Comparison of ENCODE assay signal across 10 cellular contexts in the genomic region with DNA sequence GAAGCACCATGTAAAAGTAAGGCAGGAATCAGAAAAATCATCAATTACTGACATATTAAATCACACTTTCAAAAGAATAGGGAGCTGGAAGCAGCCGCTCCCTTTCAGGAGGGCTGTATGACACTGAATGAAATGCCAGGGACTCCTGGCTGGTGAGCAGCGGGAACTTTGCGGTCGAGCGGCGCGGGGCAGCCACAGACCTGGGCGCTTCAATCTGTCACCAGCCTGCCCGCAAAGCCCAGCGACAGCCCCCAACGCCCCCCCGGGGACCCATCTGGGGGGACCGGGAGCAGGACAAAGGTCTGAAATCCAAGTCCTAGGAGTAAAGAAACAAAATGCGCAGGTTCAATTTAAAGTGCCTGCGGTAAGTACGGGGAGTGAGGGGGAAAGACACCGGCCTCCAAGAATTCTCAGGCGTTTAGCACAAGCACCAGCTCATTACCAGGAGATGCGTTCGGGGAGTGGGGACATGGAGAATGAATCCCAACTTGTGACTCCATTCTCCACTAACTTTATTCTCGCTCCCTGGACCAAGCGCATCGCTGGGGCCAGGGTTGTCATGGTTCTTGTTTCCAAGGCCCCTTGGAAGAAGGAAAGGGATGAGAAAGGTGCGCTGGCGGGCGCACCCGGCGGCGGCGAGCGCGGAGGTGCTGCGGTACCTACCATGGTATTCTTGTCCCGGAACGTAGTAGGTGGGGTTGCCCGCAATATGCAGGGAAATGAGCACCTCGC. TPM values are rescaled to one million over a fixed set of nuclear protein-coding genes. Genes with fewer than 3 reads are reported as not detected.
DNase-seq lines count a peak whose midpoint lies in the region; ATAC-seq, FAIRE-seq and TF ChIP-seq lines count a peak whose summit lies in the region.
"Had no signal": no experiment of that assay in that cellular context is flagged by ENCODE, and none has a peak within 500 bp of the region (broad histone marks: within the 10 kb centered on the region; RNA-seq: fewer than 3 reads in every experiment).

No MANE protein-coding gene starts in this region.

- peak overlapping the region; percentile 83 for H3K4me3 Mint-ChIP-seq in neural progenitor cell

- H3K79me2 ChIP-seq in endothelial cell of umbilical vein (ENCODE audit: control insufficient read depth, insufficient read depth, low read length) (no peaks in the 10 kb centered on the region), neural progenitor cell (ENCODE audit: low read depth) (no peaks in the 10 kb centered on the region)

- H3K4me1 ChIP-seq in endothelial cell of umbilical vein (ENCODE audit: control insufficient read depth, extremely low read depth, insufficient read depth, low read length) (peaks cover 16% of the 10 kb centered on the region), neural progenitor cell (peaks cover 3% of the 10 kb centered on the region)

- H3K27ac Mint-ChIP-seq in neural progenitor cell, result no peak overlapping the region
- H3K27ac Mint-ChIP-seq: activated naive CD4-positive, alpha-beta T cell treated with anti-CD3 and anti-CD28 coated beads, Interleukin-2, amount 50 U/mL, for 72 hours had no signal

- H3K27me3 Mint-ChIP-seq in neural progenitor cell (ENCODE audit: insufficient read depth, low read depth), result peaks cover 34% of the 10 kb centered on the region

- peaks cover 11% of the 10 kb centered on the region for H3F3A ChIP-seq in neural progenitor cell (ENCODE audit: low read depth)

- no peak for FAIRE-seq in endothelial cell of umbilical vein (lab: Jason Lieb, UNC)
- FAIRE-seq: GM18507 had no signal

- H2AFZ ChIP-seq in endothelial cell of umbilical vein (ENCODE audit: low read depth, low read length) (peak overlapping the region; percentile 59), neural progenitor cell (replicated peaks) (peak overlapping the region; percentile 15)

- CTCF ChIA-PET in endothelial cell of umbilical vein (lab: Charles Lee), result interaction anchor here (0.9 to 1.6 kb wide), 5 partner anchors 11 to 415 kb away, joined by 3 read pairs; no protein-coding TSS in a partner anchor

- H3K36me3 ChIP-seq in endothelial cell of umbilical vein (ENCODE audit: control insufficient read depth in 2 of 2, extremely low read depth in 1 of 2, insufficient read depth in 2 of 2, low read length in 2 of 2) (no peaks in the 10 kb centered on the region), neural progenitor cell (no peaks in the 10 kb centered on the region)

- ATAC-seq in HG03432 (IDR thresholded peaks at IDR 0.05; ENCODE audit: unreplicated experiment) (no peak), GM18517 (IDR thresholded peaks at IDR 0.05; ENCODE audit: unreplicated experiment) (no peak)

- H3K9me3 ChIP-seq in endothelial cell of umbilical vein (replicated peaks; ENCODE audit: control insufficient read depth, insufficient read depth, low read length), result no peaks in the 10 kb centered on the region
- no peaks in the 10 kb centered on the region for H3K9me3 ChIP-seq in neural progenitor cell (ENCODE audit: low read depth)

- H3K9me3 Mint-ChIP-seq in neural progenitor cell, result no peaks in the 10 kb centered on the region
- H3K9me3 Mint-ChIP-seq: activated naive CD4-positive, alpha-beta T cell treated with anti-CD3 and anti-CD28 coated beads, Interleukin-2, amount 50 U/mL, for 72 hours had no signal

- dilution Hi-C loops in endothelial cell of umbilical vein (cut with MboI; ENCODE audit: extremely low pct_ligation_motif_present, low sequenced_read_pairs), result no loop called here

- H3K36me3 Mint-ChIP-seq in neural progenitor cell, result no peaks in the 10 kb centered on the region

- H3K4me2 ChIP-seq in endothelial cell of umbilical vein (ENCODE audit: insufficient read depth, low read length) (peak overlapping the region; percentile 50), neural progenitor cell (peak overlapping the region; percentile 77)

- H3K9me1 ChIP-seq in endothelial cell of umbilical vein (replicated peaks; ENCODE audit: control insufficient read depth, extremely low read depth, insufficient read depth, low read length), result no peaks in the 10 kb centered on the region

- no peak for TF ChIP-seq CTCF in endothelial cell of umbilical vein (IDR thresholded peaks at IDR 0.05; ENCODE audit: extremely low read depth in 1 of 2, insufficient read depth in 1 of 2, low read depth in 1 of 2, low read length in 2 of 2)
- TF ChIP-seq CTCF in neural progenitor cell (IDR thresholded peaks at IDR 0.05), result no peak

- H4K20me1 ChIP-seq in endothelial cell of umbilical vein (replicated peaks; ENCODE audit: control insufficient read depth, extremely low read depth, insufficient read depth, low read length) (no peaks in the 10 kb centered on the region), neural progenitor cell (ENCODE audit: low read depth) (peaks cover 7% of the 10 kb centered on the region)

- H3K27me3 ChIP-seq in endothelial cell of umbilical vein (ENCODE audit: control insufficient read depth in 2 of 2, insufficient read depth in 2 of 2, low read length in 2 of 2), result peaks cover 30 to 71% of the 10 kb centered on the region in 2 experiments
- H3K27me3 ChIP-seq in neural progenitor cell, result peaks cover 98% of the 10 kb centered on the region

- H3K27ac ChIP-seq in endothelial cell of umbilical vein (ENCODE audit: insufficient read depth, low read depth, low read length) (no peak overlapping the region), neural progenitor cell (no peak overlapping the region)

- H3K4me3 ChIP-seq in endothelial cell of umbilical vein (replicated peaks in 1 of 3; ENCODE audit: insufficient read depth in 1 of 3, low read depth in 1 of 3, low read length in 3 of 3) (peak overlapping the region in 2 of 3 experiments; percentile 17 to 31), neural progenitor cell (peak overlapping the region; percentile 45)

- no peak for TF ChIP-seq POLR2A in endothelial cell of umbilical vein (IDR thresholded peaks at IDR 0.05; ENCODE audit: low read depth, low read length)

- intact Hi-C loops in endothelial cell of umbilical vein (cut with micrococcal nuclease), result loop anchor here (10.0 kb wide), 1 partner anchor 414 kb away; no protein-coding TSS in a partner anchor

- peaks cover 16% of the 10 kb centered on the region for H3K4me1 Mint-ChIP-seq in neural progenitor cell

- BruUV-seq in endothelial cell of umbilical vein (replicated peaks; lab: Mats Ljungman, UMichigan), result no TSS peak

- H3K9ac ChIP-seq in endothelial cell of umbilical vein (replicated peaks; ENCODE audit: extremely low read depth, insufficient read depth, low read length) (no peak overlapping the region), neural progenitor cell (no peak overlapping the region)

- DNase-seq in COLO668 (lab: John Stamatoyannopoulos, UW; ENCODE audit: unreplicated experiment) (peak; percentile 27), NCI-H1092 (lab: John Stamatoyannopoulos, UW) (peak; percentile 46), endothelial cell of umbilical vein (ENCODE audit: low read depth, low spot score) (peak; percentile 9), neural progenitor cell (ENCODE audit: low spot score) (peak; percentile 24), 8988T (no peak)
- DNase-seq in stimulated activated CD4-positive, alpha-beta T cell treated with anti-CD3 and anti-CD28 coated beads, Interleukin-15, amount 100 ng/mL, for 24 hours, result no peak

- POLR2A ChIA-PET in endothelial cell of umbilical vein (lab: Charles Lee), result no interaction called here

TF ChIP-seq in endothelial cell of umbilical vein, 7 proteins besides CTCF, POLR2A, EP300 and RAD21:
- TF ChIP-seq JUN (IDR thresholded peaks at IDR 0.05; ENCODE audit: borderline replicate concordance, insufficient read depth, insufficient read length, low read depth) (no peak), EZH2 (IDR thresholded peaks at IDR 0.05; ENCODE audit: borderline replicate concordance, low read depth, low read length, severe bottlenecking) (peak; percentile 83), GATA2 (IDR thresholded peaks at IDR 0.05; ENCODE audit: insufficient read depth, insufficient read length, low read depth, low read length) (no peak)

RNA-seq across cellular contexts. Expression of a gene that starts 0.8 kb away (rescaled TPM):
- total RNA-seq in endothelial cell of umbilical vein (0.15 and 1.4 TPM in 2 replicates), neural progenitor cell (ENCODE audit: low replicate concordance) (0.02 and 0.19 TPM in 2 replicates)
- 0.22 and 0.25 TPM in 2 replicates for polyA plus RNA-seq in endothelial cell of umbilical vein
- 0.27 TPM in 2 replicates for polyA plus RNA-seq in endothelial cell of umbilical vein (2011; cell fraction: cytosol; rRNA removed)
- 0.15 and 0.82 TPM in 2 replicates for polyA plus RNA-seq in endothelial cell of umbilical vein (2011; cell fraction: nucleus; rRNA removed)
- polyA plus RNA-seq in endothelial cell of umbilical vein (2012), result 12.4 and 18.0 TPM in 2 replicates
- 1.6 and 2.0 TPM in 2 replicates for polyA minus RNA-seq in endothelial cell of umbilical vein
- not detected for polyA minus RNA-seq in endothelial cell of umbilical vein (2011; cell fraction: cytosol; rRNA and poly(A)+ RNA removed)
- polyA minus RNA-seq in endothelial cell of umbilical vein (2011; cell fraction: nucleus; rRNA and poly(A)+ RNA removed), result 0.29 and 0.53 TPM in 2 replicates
- total RNA-seq: activated naive CD4-positive, alpha-beta T cell treated with anti-CD3 and anti-CD28 coated beads, Interleukin-2, amount 50 U/mL, for 72 hours had no signal

Comparison
In these comparisons a context has a peak if more than half of its experiments do, and no peak if none do; other contexts are left out.
1. DNase-seq: peak in COLO668 (single experiment), NCI-H1092 (single experiment), endothelial cell of umbilical vein (single experiment) and neural progenitor cell (single experiment); none in 8988T (single experiment) and stimulated activated CD4-positive, alpha-beta T cell treated with anti-CD3 and anti-CD28 coated beads, Interleukin-15, amount 100 ng/mL, for 24 hours (single experiment).